ENCODE assay signal across 17 cellular contexts in the genomic region with DNA sequence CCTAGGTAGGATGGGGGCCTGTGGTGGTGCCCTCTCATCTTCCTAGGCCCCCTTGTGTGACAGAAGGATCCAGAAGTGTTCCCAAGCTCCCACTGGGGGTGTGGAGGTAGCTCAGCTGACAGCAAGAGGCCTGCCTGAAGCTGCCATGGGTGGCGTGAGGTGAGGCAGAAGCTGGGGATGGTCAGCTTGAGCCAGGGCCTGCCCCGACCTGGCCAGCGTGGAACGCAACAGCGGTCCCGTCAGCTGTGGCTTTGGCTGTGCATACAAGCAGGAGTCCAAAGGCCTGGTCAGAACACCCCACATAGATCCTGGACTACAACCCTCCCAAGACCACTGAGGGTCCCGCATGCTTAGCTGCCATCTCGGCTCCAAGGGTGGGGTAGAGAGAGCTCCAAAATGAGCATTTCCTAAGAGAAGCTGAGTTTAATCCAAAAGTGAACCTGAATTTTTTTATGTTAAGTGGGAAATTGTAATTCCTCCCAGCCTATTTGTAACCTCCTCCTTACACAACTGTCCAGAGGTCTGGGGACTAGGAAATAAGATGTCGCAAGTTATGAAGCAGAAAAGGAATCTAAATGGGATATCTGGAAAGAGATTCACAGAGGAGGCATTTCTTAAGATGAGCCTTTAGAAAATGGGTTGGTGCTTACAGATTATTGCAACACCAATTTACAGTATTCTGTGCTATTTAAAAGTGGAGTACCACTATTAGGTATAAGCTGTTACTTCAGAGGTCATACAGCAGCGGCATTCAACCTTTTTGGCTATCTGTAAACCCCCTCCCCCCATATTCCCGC. TPM values are rescaled to one million over a fixed set of nuclear protein-coding genes. Genes with fewer than 3 reads are reported as not detected.
DNase-seq lines count a peak whose midpoint lies in the region; ATAC-seq and TF ChIP-seq lines count a peak whose summit lies in the region.
"Had no signal": no experiment of that assay in that cellular context is flagged by ENCODE, and none has a peak within 500 bp of the region (broad histone marks: within the 10 kb centered on the region; RNA-seq: fewer than 3 reads in every experiment).

No MANE protein-coding gene starts in this region.

- H3K36me3 ChIP-seq in left lung = no peaks in the 10 kb centered on the region
- H3K36me3 ChIP-seq in upper lobe of right lung = no peaks in the 10 kb centered on the region

- peaks cover 50% of the 10 kb centered on the region for H3K27me3 Mint-ChIP-seq in activated naive CD4-positive, alpha-beta T cell treated with anti-CD3 and anti-CD28 coated beads, Interleukin-2, amount 10 ng/mL, durations not matched to agents 7 days and 5 days

- H3K27ac ChIP-seq in left lung = no peak overlapping the region
- no peak overlapping the region for H3K27ac ChIP-seq in upper lobe of right lung
- H3K27ac ChIP-seq: SK-N-MC had no signal

- H3K27me3 ChIP-seq in left lung (no peaks in the 10 kb centered on the region), upper lobe of right lung (no peaks in the 10 kb centered on the region)

- CTCF ChIA-PET in activated naive CD4-positive, alpha-beta T cell treated with anti-CD3 and anti-CD28 coated beads, Interleukin-2, amount 10 ng/mL, durations not matched to agents 7 days and 5 days (lab: Charles Lee) = interaction anchor here (0.6 to 2.2 kb wide), 2 partner anchors 21 to 27 kb away, joined by 3 to 5 read pairs; no protein-coding TSS in a partner anchor

- no peak overlapping the region for H3K4me3 Mint-ChIP-seq in activated naive CD4-positive, alpha-beta T cell treated with anti-CD3 and anti-CD28 coated beads, Interleukin-2, amount 10 ng/mL, durations not matched to agents 7 days and 5 days
- H3K4me3 Mint-ChIP-seq: CD14-positive monocyte had no signal

- peaks cover 5% of the 10 kb centered on the region for H3K4me1 Mint-ChIP-seq in activated naive CD4-positive, alpha-beta T cell treated with anti-CD3 and anti-CD28 coated beads, Interleukin-2, amount 10 ng/mL, durations not matched to agents 7 days and 5 days

- TF ChIP-seq CTCF in cardiac fibroblast (IDR thresholded peaks at IDR 0.05; ENCODE audit: low read depth, low read length) = no peak
- TF ChIP-seq CTCF in left lung (IDR thresholded peaks at IDR 0.05) = no peak
- TF ChIP-seq CTCF in upper lobe of right lung (IDR thresholded peaks at IDR 0.05) = no peak

- peaks cover 13 to 68% of the 10 kb centered on the region in 2 donors for H3K4me1 ChIP-seq in left lung
- peaks cover 26% of the 10 kb centered on the region for H3K4me1 ChIP-seq in upper lobe of right lung

- DNase-seq in GM04503 (ENCODE audit: low read depth) (peak; percentile 15), cardiac fibroblast (ENCODE audit: low read depth in 2 of 2) (peak; percentile 9 to 47), left lung (no peak), upper lobe of right lung (peak; percentile 57), dedifferentiated amniotic fluid mesenchymal stem cell (ENCODE audit: extremely low spot score) (no peak)
- DNase-seq in activated naive CD4-positive, alpha-beta T cell treated with anti-CD3 and anti-CD28 coated beads, Interleukin-2, amount 10 ng/mL, durations not matched to agents 7 days and 5 days = no peak
- no peak for DNase-seq in stimulated activated CD4-positive, alpha-beta T cell treated with anti-CD3 and anti-CD28 coated beads, Interleukin-2, amount 100 ng/mL, for 24 hours
- DNase-seq: COR-L47, DMS153, NCI-H1417 treated with DMSO at 0.1 percent for 48 hours, NCI-H2029 treated with DMSO at 0.1 percent for 48 hours, NCI-H510A treated with DMSO at 0.1 percent for 48 hours had no signal

- H3K9me3 ChIP-seq in left lung (no peaks in the 10 kb centered on the region), upper lobe of right lung (no peaks in the 10 kb centered on the region)

- H3K4me3 ChIP-seq in cardiac fibroblast (replicated peaks in 1 of 2; ENCODE audit: low read depth in 2 of 2, low read length in 2 of 2) = no peak overlapping the region
- no peak overlapping the region for H3K4me3 ChIP-seq in left lung
- no peak overlapping the region for H3K4me3 ChIP-seq in upper lobe of right lung
- H3K4me3 ChIP-seq: GM12878, SK-N-MC had no signal

- ATAC-seq in left lung (peak; percentile 29), upper lobe of right lung (no peak)
- ATAC-seq: GM12878, Panc1, Right ventricle myocardium inferior had no signal

- intact Hi-C loops in left lung (cut with DNase I) (no loop called here), upper lobe of right lung (cut with DNase I) (no loop called here)

- H3K27ac Mint-ChIP-seq in activated naive CD4-positive, alpha-beta T cell treated with anti-CD3 and anti-CD28 coated beads, Interleukin-2, amount 10 ng/mL, durations not matched to agents 7 days and 5 days = no peak overlapping the region

- H3K36me3 Mint-ChIP-seq in activated naive CD4-positive, alpha-beta T cell treated with anti-CD3 and anti-CD28 coated beads, Interleukin-2, amount 10 ng/mL, durations not matched to agents 7 days and 5 days = no peaks in the 10 kb centered on the region
- H3K36me3 Mint-ChIP-seq: CD14-positive monocyte had no signal

- H3K9me3 Mint-ChIP-seq in activated naive CD4-positive, alpha-beta T cell treated with anti-CD3 and anti-CD28 coated beads, Interleukin-2, amount 10 ng/mL, durations not matched to agents 7 days and 5 days = no peaks in the 10 kb centered on the region

RNA-seq across cellular contexts. Expression of a gene that starts 9.9 kb away (rescaled TPM):
- total RNA-seq in left lung (under 1 TPM; 0.08 to 0.15 TPM), upper lobe of right lung (not detected)
- total RNA-seq: GM12878, Right ventricle myocardium inferior had no signal

RNA-seq across cellular contexts. Expression of a gene that starts 52.1 kb away (rescaled TPM):
- total RNA-seq in left lung = 100 to 1,000 TPM in 1 of 2 donors, 10 to 100 TPM in 1; 63.2 to 100 TPM
- 104 TPM for total RNA-seq in upper lobe of right lung
- total RNA-seq: GM12878 had no signal

Comparison
In these comparisons a context has a peak if more than half of its experiments do, and no peak if none do; other contexts are left out.
1. DNase-seq: peak in GM04503 (single experiment), cardiac fibroblast (2 of 2) and upper lobe of right lung (single experiment); none in left lung (0 of 2), dedifferentiated amniotic fluid mesenchymal stem cell (single experiment), activated naive CD4-positive, alpha-beta T cell treated with anti-CD3 and anti-CD28 coated beads, Interleukin-2, amount 10 ng/mL, durations not matched to agents 7 days and 5 days (single experiment) and stimulated activated CD4-positive, alpha-beta T cell treated with anti-CD3 and anti-CD28 coated beads, Interleukin-2, amount 100 ng/mL, for 24 hours (0 of 2).